Comparison of ENCODE assay signal across 8 cellular contexts in genomic region chr2:62506421-62506750, GRCh38. TPM values are rescaled to one million over a fixed set of nuclear protein-coding genes. Genes with fewer than 3 reads are reported as not detected.
DNase-seq lines count a peak whose midpoint lies in the region; ATAC-seq and TF ChIP-seq lines count a peak whose summit lies in the region.

No MANE protein-coding gene starts in this region.

- H3K27ac Mint-ChIP-seq in T-cell: no peak overlapping the region

- WGBS in heart right ventricle, 2 donors: 0 to 1% methylated on average over 3 of the region's 3 CpGs

- H3K9ac ChIP-seq in skeletal muscle tissue (ENCODE audit: low read depth in 1 of 3, low read length in 3 of 3): peak overlapping the region; percentile 80 to 87 (median 86)

- peaks cover 20 to 22% of the 10 kb centered on the region in 2 donors for H3K27me3 Mint-ChIP-seq in T-cell

- peak overlapping the region; percentile 81 to 97 (median 88) for H3K27ac ChIP-seq in heart right ventricle
- H3K27ac ChIP-seq in skeletal muscle tissue (ENCODE audit: low read depth, low read length): peak overlapping the region; percentile 82

- no peaks in the 10 kb centered on the region for H3K9me3 Mint-ChIP-seq in T-cell

- peak; percentile 44 for DNase-seq in NCI-H2196 treated with DMSO at 0.1 percent for 48 hours (lab: John Stamatoyannopoulos, UW; ENCODE audit: unreplicated experiment)
- no peak for DNase-seq in NCI-H2196 (lab: John Stamatoyannopoulos, UW; ENCODE audit: unreplicated experiment)
- DNase-seq in T-cell: no peak
- no peak for DNase-seq in heart right ventricle
- DNase-seq in NCI-H1694 treated with DMSO at 0.1 percent for 48 hours (lab: John Stamatoyannopoulos, UW): no peak
- no peak for DNase-seq in OCI-M1 (lab: John Stamatoyannopoulos, UW)

- POLR2A ChIA-PET in T-cell (lab: Charles Lee): no interaction called here

- TF ChIP-seq CTCF in heart right ventricle (IDR thresholded peaks at IDR 0.05): no peak

- intact Hi-C loops in heart right ventricle (cut with DNase I): loop anchor here in 5 of 10 donors (2.0 to 10.0 kb wide), 4 partner anchors 49 to 201 kb away; partner anchors contain the start of gene EHBP1 (in 3 of the 5)

- H3K4me3 ChIP-seq in heart right ventricle: peak overlapping the region; percentile 56 to 84 (median 74)
- peak overlapping the region; percentile 82 to 93 (median 86) for H3K4me3 ChIP-seq in skeletal muscle tissue (ENCODE audit: low read length in 3 of 3)

- peaks cover 7 to 9% (median 8%) of the 10 kb centered on the region in 3 donors for H3K4me1 Mint-ChIP-seq in T-cell

- H3K36me3 ChIP-seq in heart right ventricle (peaks cover 0 to 2% (median 0%) of the 10 kb centered on the region in 9 donors), skeletal muscle tissue (ENCODE audit: control insufficient read depth in 3 of 3, insufficient read depth in 3 of 3, low read length in 3 of 3) (no peaks in the 10 kb centered on the region)

- H3K9me3 ChIP-seq in heart right ventricle (no peaks in the 10 kb centered on the region), skeletal muscle tissue (ENCODE audit: control insufficient read depth in 3 of 3, low read length in 3 of 3) (no peaks in the 10 kb centered on the region)

- ATAC-seq in HG02840 (IDR thresholded peaks at IDR 0.05; ENCODE audit: low FRiP score, unreplicated experiment) (peak; percentile 34), T-cell (replicated peaks in 1 of 4) (peak in 1 of 4 experiments; percentile 27), heart right ventricle (peak; percentile 1 to 20 (median 4))

- H3K27me3 ChIP-seq in heart right ventricle (no peaks in the 10 kb centered on the region), skeletal muscle tissue (ENCODE audit: control insufficient read depth in 3 of 3, insufficient read depth in 3 of 3, low read length in 3 of 3) (no peaks in the 10 kb centered on the region)

- CTCF ChIA-PET in T-cell (lab: Charles Lee): no interaction called here

- no peaks in the 10 kb centered on the region for H3K36me3 Mint-ChIP-seq in T-cell

- H3K4me3 Mint-ChIP-seq in T-cell: peak overlapping the region; percentile 56 to 80 (median 71)

- H3K4me1 ChIP-seq in heart right ventricle (peaks cover 0 to 15% (median 12%) of the 10 kb centered on the region in 9 donors), skeletal muscle tissue (ENCODE audit: control insufficient read depth in 3 of 3, insufficient read depth in 3 of 3, low read length in 3 of 3) (peaks cover 2 to 5% (median 3%) of the 10 kb centered on the region in 3 donors)

RNA-seq across cellular contexts. Expression of gene TMEM17, which starts 0.4 kb away (rescaled TPM):
- total RNA-seq in T-cell (under 1 TPM in 3 of 5 donors, not detected in 2; 0.15 to 0.19 (median 0.16) TPM), heart right ventricle (1 to 10 TPM; 1.2 to 3.2 (median 2.2) TPM), skeletal muscle tissue (1.0 TPM)
- polyA plus RNA-seq in heart right ventricle: under 1 TPM; 0.66 to 0.93 TPM
